ENCODE assay signal across 9 cellular contexts in the genomic region with DNA sequence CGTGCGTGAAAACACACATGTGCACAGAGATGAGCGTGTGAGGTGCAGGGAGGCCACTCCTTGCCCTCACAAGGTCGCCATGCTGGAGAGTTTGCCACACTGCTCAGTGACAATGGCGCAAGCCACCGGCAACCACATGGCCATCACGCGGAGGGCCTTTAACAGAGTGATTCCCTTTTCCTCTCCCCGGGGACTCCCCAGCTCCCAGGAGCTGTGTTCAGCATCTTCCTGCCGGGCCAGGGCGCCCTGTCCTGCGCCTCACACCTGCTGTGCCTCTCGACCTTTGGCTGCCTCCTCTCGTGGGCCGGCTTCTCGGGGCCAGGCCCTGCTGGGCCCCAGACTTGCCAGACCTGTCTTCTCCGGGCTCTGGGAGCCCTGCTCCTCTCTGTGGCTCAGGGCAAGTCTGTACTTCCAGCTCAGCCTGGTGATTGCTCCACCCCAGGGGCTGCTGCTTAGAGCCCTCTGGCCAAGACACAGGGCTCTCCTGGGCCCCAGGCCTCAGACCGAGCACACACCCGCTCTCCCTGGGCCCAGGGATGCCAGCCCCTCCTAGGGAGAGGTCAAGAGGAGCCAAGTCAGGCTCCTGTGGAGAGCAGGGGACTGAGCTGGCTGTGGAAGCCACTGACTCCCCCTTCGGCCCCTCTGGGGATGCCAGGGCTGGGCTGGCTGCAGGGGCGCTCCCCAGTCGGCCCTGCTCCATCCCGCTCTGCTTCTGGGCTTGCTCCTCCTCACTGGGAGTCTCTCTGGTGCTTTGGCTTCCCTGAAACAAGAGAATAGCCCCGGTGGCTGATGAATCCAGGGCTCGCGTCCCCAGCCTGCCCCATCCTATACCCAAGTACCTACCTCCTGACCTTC. TPM values are rescaled to one million over a fixed set of nuclear protein-coding genes. Genes with fewer than 3 reads are reported as not detected.
DNase-seq lines count a peak whose midpoint lies in the region; ATAC-seq, FAIRE-seq and TF ChIP-seq lines count a peak whose summit lies in the region.
"Had no signal": no experiment of that assay in that cellular context is flagged by ENCODE, and none has a peak within 500 bp of the region (broad histone marks: within the 10 kb centered on the region; RNA-seq: fewer than 3 reads in every experiment).

No MANE protein-coding gene starts in this region.

- ATAC-seq in esophagus mucosa = peak; percentile 68
- ATAC-seq: activated CD8-positive, alpha-beta T cell treated with anti-CD3 and anti-CD28 coated beads for 36 hours had no signal

- H3K9ac ChIP-seq in stomach smooth muscle (ENCODE audit: low read length in 2 of 2) = peak overlapping the region; percentile 74 to 80

- no peak for TF ChIP-seq POLR2A in Peyer's patch (IDR thresholded peaks at IDR 0.05)

- no peak for FAIRE-seq in urothelium cell line (lab: Jason Lieb, UNC)

- DNase-seq in Peyer's patch (peak in 2 of 3 donors; percentile 50 to 54), urothelium cell line (ENCODE audit: low spot score) (no peak)
- DNase-seq in stimulated activated CD4-positive, alpha-beta T cell treated with anti-CD3 and anti-CD28 coated beads, Interleukin-2, amount 100 ng/mL, for 24 hours = no peak
- DNase-seq in stimulated activated CD4-positive, alpha-beta T cell treated with anti-CD3 and anti-CD28 coated beads, Interleukin-2, amount 100 ng/mL, for 48 hours = no peak
- DNase-seq: activated CD8-positive, alpha-beta T cell treated with anti-CD3 and anti-CD28 coated beads for 36 hours; EL had no signal

- H3K4me3 ChIP-seq in Peyer's patch = no peak overlapping the region
- no peak overlapping the region for H3K4me3 ChIP-seq in stomach smooth muscle (ENCODE audit: low read length in 2 of 2)

- H3K4me1 ChIP-seq in Peyer's patch (peaks cover 4 to 79% (median 12%) of the 10 kb centered on the region in 4 donors), stomach smooth muscle (ENCODE audit: control insufficient read depth, insufficient read depth, low read length) (peaks cover 98% of the 10 kb centered on the region)

- H3K27ac ChIP-seq in Peyer's patch (peak overlapping the region in 3 of 4 donors; percentile 64 to 81 (median 78)), stomach smooth muscle (ENCODE audit: low read length) (peak overlapping the region; percentile 99)

- peaks cover 0 to 14% (median 0%) of the 10 kb centered on the region in 3 donors for H3K36me3 ChIP-seq in Peyer's patch
- H3K36me3 ChIP-seq in stomach smooth muscle (ENCODE audit: control insufficient read depth in 2 of 2, insufficient read depth in 2 of 2, low read length in 2 of 2) = peaks cover 11 to 12% of the 10 kb centered on the region in 2 donors

- H3K9me3 ChIP-seq in Peyer's patch (no peaks in the 10 kb centered on the region), stomach smooth muscle (ENCODE audit: control insufficient read depth in 2 of 2, low read length in 2 of 2) (no peaks in the 10 kb centered on the region)

- no peak for TF ChIP-seq CTCF in Peyer's patch (IDR thresholded peaks at IDR 0.05)

- H3K27me3 ChIP-seq in Peyer's patch (no peaks in the 10 kb centered on the region), stomach smooth muscle (ENCODE audit: control insufficient read depth in 1 of 2, insufficient read depth in 2 of 2, low read length in 2 of 2) (no peaks in the 10 kb centered on the region)

RNA-seq across cellular contexts. Expression of gene CCDC9B, which starts 5.6 kb away (rescaled TPM):
- total RNA-seq in Peyer's patch (10 to 100 TPM; 14.4 to 55.6 (median 37.7) TPM), esophagus mucosa (21.3 TPM)

RNA-seq across cellular contexts. Expression of gene INAFM2, which starts 11.7 kb away (rescaled TPM):
- total RNA-seq in Peyer's patch (10 to 100 TPM in 1 of 4 donors, 1 to 10 TPM in 3; 6.2 to 10.7 (median 8.9) TPM), esophagus mucosa (7.1 TPM)

RNA-seq across cellular contexts. Expression of gene PHGR1, which starts 15.7 kb away (rescaled TPM):
- total RNA-seq in Peyer's patch (1,000 to 10,000 TPM in 3 of 4 donors, 100 to 1,000 TPM in 1; 519 to 6,265 (median 3,022) TPM), esophagus mucosa (not detected)
- total RNA-seq: activated CD8-positive, alpha-beta T cell treated with anti-CD3 and anti-CD28 coated beads for 36 hours; myocyte had no signal

RNA-seq across cellular contexts. Expression of gene DISP2, which starts 22.9 kb away (rescaled TPM):
- total RNA-seq in Peyer's patch (10 to 100 TPM in 1 of 4 donors, 1 to 10 TPM in 3; 1.7 to 27.5 (median 7.4) TPM), esophagus mucosa (0.28 TPM)

RNA-seq across cellular contexts. Expression of gene PLCB2, which starts 27.4 kb away (rescaled TPM):
- total RNA-seq in Peyer's patch (100 to 1,000 TPM in 1 of 4 donors, 10 to 100 TPM in 3; 12.3 to 101 (median 15.7) TPM), esophagus mucosa (4.2 TPM)

Comparison
In these comparisons a context has a peak if more than half of its experiments do, and no peak if none do; other contexts are left out.
1. DNase-seq: peak in Peyer's patch (2 of 3); none in stimulated activated CD4-positive, alpha-beta T cell treated with anti-CD3 and anti-CD28 coated beads, Interleukin-2, amount 100 ng/mL, for 24 hours (0 of 2), stimulated activated CD4-positive, alpha-beta T cell treated with anti-CD3 and anti-CD28 coated beads, Interleukin-2, amount 100 ng/mL, for 48 hours (0 of 2) and urothelium cell line (single experiment).
2. RNA of gene PHGR1, which starts 15.7 kb away (total RNA-seq): 519 to 6,265 TPM in Peyer's patch; not detected in esophagus mucosa (single experiment); every median in the first group is over 100 times any median in the second.